In the genomic region with DNA sequence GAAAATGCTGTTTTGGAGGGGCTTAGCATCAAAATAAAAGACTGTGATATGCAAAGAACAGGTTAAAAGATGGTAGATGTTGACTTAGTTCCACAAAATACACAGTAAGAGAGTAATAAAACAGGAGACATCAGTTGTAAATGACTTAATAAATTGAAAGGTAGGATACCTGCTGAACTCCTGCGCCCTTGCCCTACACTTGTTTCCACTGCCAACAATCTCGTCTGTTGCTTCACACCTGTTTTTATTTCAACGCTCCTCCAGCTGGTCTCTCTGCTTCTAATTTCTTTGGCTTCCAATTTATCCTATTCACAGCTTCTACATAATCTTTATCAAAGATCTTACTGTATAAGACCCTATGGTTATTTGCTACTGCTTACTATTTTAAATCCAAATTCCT, we compare ENCODE assay signal across 17 cellular contexts.
DNase-seq lines count a peak whose midpoint lies in the region; ATAC-seq and TF ChIP-seq lines count a peak whose summit lies in the region.
"Had no signal": no experiment of that assay in that cellular context is flagged by ENCODE, and none has a peak within 500 bp of the region (broad histone marks: within the 10 kb centered on the region; RNA-seq: fewer than 3 reads in every experiment).

No MANE protein-coding gene starts in this region.

- peak overlapping the region; percentile 6 to 19 for H3K27ac Mint-ChIP-seq in activated naive CD4-positive, alpha-beta T cell treated with anti-CD3 and anti-CD28 coated beads, Interleukin-2, amount 50 U/mL, for 72 hours
- no peak overlapping the region for H3K27ac Mint-ChIP-seq in activated naive CD4-positive, alpha-beta T cell treated with anti-CD3 and anti-CD28 coated beads, Interleukin-2, amount 10 ng/mL, durations not matched to agents 7 days and 5 days
- H3K27ac Mint-ChIP-seq: CD4-positive, CD25-positive, alpha-beta regulatory T cell; CD8-positive, alpha-beta T cell; HFFc6 had no signal

- DNase-seq in activated naive CD4-positive, alpha-beta T cell treated with anti-CD3 and anti-CD28 coated beads, Interleukin-2, amount 50 U/mL, for 72 hours (ENCODE audit: low spot score in 2 of 2), result no peak
- DNase-seq in activated naive CD4-positive, alpha-beta T cell treated with anti-CD3 and anti-CD28 coated beads, Interleukin-2, amount 10 ng/mL, durations not matched to agents 7 days and 5 days, result no peak
- DNase-seq in LNCaP clone FGC (ENCODE audit: low read depth) (peak; percentile 82), prostate gland (ENCODE audit: low spot score) (peak; percentile 46), lower lobe of right lung (no peak), medulla oblongata (ENCODE audit: extremely low spot score) (no peak), NAMALWA (ENCODE audit: low spot score) (no peak)
- DNase-seq: C1 segment of cervical spinal cord; Caco-2; CD4-positive, CD25-positive, alpha-beta regulatory T cell; CD8-positive, alpha-beta T cell; DMS153; GF-D8; GOT3; HFFc6 had no signal

- TF ChIP-seq CTCF in LNCaP clone FGC (IDR thresholded peaks at IDR 0.05; ENCODE audit: control insufficient read depth, extremely low read depth, insufficient read depth), result no peak
- TF ChIP-seq CTCF in VCaP (conservative IDR thresholded peaks at IDR 0.05), result no peak
- TF ChIP-seq CTCF in prostate gland (IDR thresholded peaks at IDR 0.05), result no peak
- TF ChIP-seq CTCF in lower lobe of right lung (IDR thresholded peaks at IDR 0.05), result no peak

- H3K27me3 Mint-ChIP-seq in activated naive CD4-positive, alpha-beta T cell treated with anti-CD3 and anti-CD28 coated beads, Interleukin-2, amount 10 ng/mL, durations not matched to agents 7 days and 5 days, result no peaks in the 10 kb centered on the region
- H3K27me3 Mint-ChIP-seq: CD4-positive, CD25-positive, alpha-beta regulatory T cell had no signal

- no peak for ATAC-seq in activated naive CD4-positive, alpha-beta T cell treated with anti-CD3 and anti-CD28 coated beads, Interleukin-2, amount 50 U/mL, for 72 hours
- no peak for ATAC-seq in lower lobe of right lung
- ATAC-seq: CD8-positive, alpha-beta T cell had no signal

- no peaks in the 10 kb centered on the region for H3K4me1 Mint-ChIP-seq in activated naive CD4-positive, alpha-beta T cell treated with anti-CD3 and anti-CD28 coated beads, Interleukin-2, amount 10 ng/mL, durations not matched to agents 7 days and 5 days

- H3K4me3 ChIP-seq in LNCaP clone FGC (ENCODE audit: low read depth, low read length), result no peak overlapping the region
- H3K4me3 ChIP-seq in prostate gland, result no peak overlapping the region
- no peak overlapping the region for H3K4me3 ChIP-seq in lower lobe of right lung
- H3K4me3 ChIP-seq: HAP-1 had no signal

- WGBS in prostate gland, result 49% methylated on average over 3 of the region's 3 CpGs

- CTCF ChIA-PET in activated naive CD4-positive, alpha-beta T cell treated with anti-CD3 and anti-CD28 coated beads, Interleukin-2, amount 10 ng/mL, durations not matched to agents 7 days and 5 days (lab: Charles Lee), result no interaction called here

- H3K27ac ChIP-seq in VCaP (peak overlapping the region; percentile 92), prostate gland (peak overlapping the region in 1 of 2 donors; percentile 55), lower lobe of right lung (no peak overlapping the region)

- H3K36me3 ChIP-seq in prostate gland (no peaks in the 10 kb centered on the region), lower lobe of right lung (no peaks in the 10 kb centered on the region)
- H3K36me3 ChIP-seq: HAP-1 had no signal

- H3K9me3 Mint-ChIP-seq in activated naive CD4-positive, alpha-beta T cell treated with anti-CD3 and anti-CD28 coated beads, Interleukin-2, amount 50 U/mL, for 72 hours, result peaks cover 5 to 7% of the 10 kb centered on the region in 2 donors
- H3K9me3 Mint-ChIP-seq in activated naive CD4-positive, alpha-beta T cell treated with anti-CD3 and anti-CD28 coated beads, Interleukin-2, amount 10 ng/mL, durations not matched to agents 7 days and 5 days, result peaks cover 4% of the 10 kb centered on the region
- H3K9me3 Mint-ChIP-seq: HFFc6 had no signal

- no peaks in the 10 kb centered on the region for H3K9me3 ChIP-seq in prostate gland
- peaks cover 6% of the 10 kb centered on the region for H3K9me3 ChIP-seq in lower lobe of right lung

- H3K4me3 Mint-ChIP-seq in activated naive CD4-positive, alpha-beta T cell treated with anti-CD3 and anti-CD28 coated beads, Interleukin-2, amount 10 ng/mL, durations not matched to agents 7 days and 5 days, result no peak overlapping the region
- H3K4me3 Mint-ChIP-seq: CD4-positive, CD25-positive, alpha-beta regulatory T cell; CD8-positive, alpha-beta T cell; HFFc6 had no signal

- H3K27me3 ChIP-seq in prostate gland (replicated peaks; ENCODE audit: insufficient read depth) (no peaks in the 10 kb centered on the region), lower lobe of right lung (ENCODE audit: low read depth) (no peaks in the 10 kb centered on the region)

- intact Hi-C loops in prostate gland (cut with DNase I) (no loop called here), lower lobe of right lung (cut with DNase I) (no loop called here)

- peaks cover 12 to 13% of the 10 kb centered on the region in 2 donors for H3K36me3 Mint-ChIP-seq in activated naive CD4-positive, alpha-beta T cell treated with anti-CD3 and anti-CD28 coated beads, Interleukin-2, amount 50 U/mL, for 72 hours
- peaks cover 6% of the 10 kb centered on the region for H3K36me3 Mint-ChIP-seq in activated naive CD4-positive, alpha-beta T cell treated with anti-CD3 and anti-CD28 coated beads, Interleukin-2, amount 10 ng/mL, durations not matched to agents 7 days and 5 days

- H3K4me1 ChIP-seq in prostate gland (replicated peaks), result peaks cover 12% of the 10 kb centered on the region
- no peaks in the 10 kb centered on the region for H3K4me1 ChIP-seq in lower lobe of right lung
- H3K4me1 ChIP-seq: HAP-1 had no signal

- no peak for TF ChIP-seq POLR2A in prostate gland (IDR thresholded peaks at IDR 0.05)

Comparison
In these comparisons a context has a peak if more than half of its experiments do, and no peak if none do; other contexts are left out.
1. DNase-seq: peak in LNCaP clone FGC (single experiment) and prostate gland (single experiment); none in activated naive CD4-positive, alpha-beta T cell treated with anti-CD3 and anti-CD28 coated beads, Interleukin-2, amount 50 U/mL, for 72 hours (0 of 2), activated naive CD4-positive, alpha-beta T cell treated with anti-CD3 and anti-CD28 coated beads, Interleukin-2, amount 10 ng/mL, durations not matched to agents 7 days and 5 days (single experiment), lower lobe of right lung (single experiment), medulla oblongata (single experiment) and NAMALWA (single experiment).